Comparison of ENCODE assay signal across 8 cellular contexts in genomic region chr11:62600367-62601113, GRCh38. TPM values are rescaled to one million over a fixed set of nuclear protein-coding genes. Genes with fewer than 3 reads are reported as not detected.
DNase-seq lines count a peak whose midpoint lies in the region; ATAC-seq, FAIRE-seq and TF ChIP-seq lines count a peak whose summit lies in the region.

No MANE protein-coding gene starts in this region.

- under 1% methylated on average over 25 of the region's 25 CpGs for WGBS in GM12878 (ENCODE audit: insufficient coverage, insufficient replicate concordance, low lambda C conversion rate, missing lambda C conversion rate)
- WGBS in mesenchymal stem cell, result under 1% methylated on average over 21 of the region's 25 CpGs
- WGBS in aorta, 2 donors, result 1% methylated on average over 24 to 25 of the region's 25 CpGs

- ATAC-seq in GM12878 (peak; percentile 2; the same call in 2 of the 3 replicates), aorta (ENCODE audit: low FRiP score) (no peak)

- no TSS peak for BruUV-seq in GM12878 (replicated peaks; lab: Mats Ljungman, UMichigan)

- no peak overlapping the region for H2BK5ac ChIP-seq in mesenchymal stem cell (ENCODE audit: low read depth, low read length, poor library complexity, severe bottlenecking)

- peaks cover 40% of the 10 kb centered on the region for H3K79me2 ChIP-seq in ACC112 (ENCODE audit: control insufficient read depth, insufficient read depth, low read length, unreplicated experiment)
- peaks cover 40% of the 10 kb centered on the region for H3K79me2 ChIP-seq in GM12878 (ENCODE audit: control insufficient read depth, insufficient read depth, low read length)

- H3K27me3 ChIP-seq in ACC112 (ENCODE audit: insufficient read depth, low read length) (no peaks in the 10 kb centered on the region), HL-60 (ENCODE audit: insufficient read depth, poor library complexity, severe bottlenecking) (no peaks in the 10 kb centered on the region), GM12878 (replicated peaks in 1 of 2; ENCODE audit: control insufficient read depth in 2 of 2, insufficient read depth in 2 of 2, low read length in 1 of 2) (no peaks in the 10 kb centered on the region), mesenchymal stem cell (ENCODE audit: control insufficient read depth in 1 of 2, insufficient read depth in 1 of 2, low read length in 2 of 2) (no peaks in the 10 kb centered on the region), aorta (ENCODE audit: control insufficient read depth in 1 of 2, insufficient read depth in 2 of 2, low read length in 1 of 2) (no peaks in the 10 kb centered on the region)

- peaks cover 12% of the 10 kb centered on the region for H3K79me1 ChIP-seq in mesenchymal stem cell (replicated peaks; ENCODE audit: low read length, poor library complexity, severe bottlenecking)

- peak overlapping the region; percentile 99 for H3K9ac ChIP-seq in GM12878 (ENCODE audit: control insufficient read depth, insufficient read depth, low read length)
- H3K9ac ChIP-seq in mesenchymal stem cell (ENCODE audit: low read length), result peak overlapping the region; percentile 97

- POLR2A ChIA-PET in GM12878 (lab: Charles Lee), result interaction anchor here (0.5 to 2.4 kb wide), 19 partner anchors 8 to 1632 kb away, joined by 3 to 30 read pairs (median 7); partner anchors contain the start of genes B3GAT3, C11orf98, CSKMT and EEF1G

- peak overlapping the region; percentile 55 for H2BK120ac ChIP-seq in mesenchymal stem cell (ENCODE audit: low read depth, low read length)

- peaks cover 22% of the 10 kb centered on the region; the same call in 1 of the 2 replicates for H3K36me3 ChIP-seq in ACC112 (ENCODE audit: insufficient read depth, low read length)
- H3K36me3 ChIP-seq in GM12878 (ENCODE audit: control insufficient read depth in 2 of 2, insufficient read depth in 2 of 2, low read length in 1 of 2), result peaks cover 26 to 41% of the 10 kb centered on the region in 2 experiments
- H3K36me3 ChIP-seq in mesenchymal stem cell (ENCODE audit: control insufficient read depth in 1 of 2, insufficient read depth in 2 of 2, low read depth in 1 of 2, low read length in 2 of 2), result peaks cover 52 to 61% of the 10 kb centered on the region in 2 experiments
- peaks cover 3 to 4% of the 10 kb centered on the region in 2 donors for H3K36me3 ChIP-seq in aorta (ENCODE audit: control insufficient read depth in 1 of 2, insufficient read depth in 2 of 2, low read length in 1 of 2)

- TF ChIP-seq POLR2A in GM12878 (IDR thresholded peaks at IDR 0.05; ENCODE audit: low read depth, low read length), result no peak

- no peak for TF ChIP-seq EP300 in GM12878 (IDR thresholded peaks at IDR 0.05; ENCODE audit: borderline replicate concordance in 1 of 2, control insufficient read depth in 1 of 2, low read depth in 2 of 2, low read length in 2 of 2)

- H3K9me3 ChIP-seq in GM12878 (replicated peaks; ENCODE audit: control insufficient read depth, insufficient read depth, low read length) (no peaks in the 10 kb centered on the region), mesenchymal stem cell (ENCODE audit: control insufficient read depth, low read length) (no peaks in the 10 kb centered on the region), aorta (ENCODE audit: control insufficient read depth, low read length) (no peaks in the 10 kb centered on the region)

- H3K4me1 ChIP-seq in ACC112 (ENCODE audit: control insufficient read depth, insufficient read depth, low read length, unreplicated experiment) (peaks cover 21% of the 10 kb centered on the region), GM12878 (ENCODE audit: control insufficient read depth, insufficient read depth, low read length) (peaks cover 19% of the 10 kb centered on the region), mesenchymal stem cell (ENCODE audit: control insufficient read depth, insufficient read depth, low read depth, low read length) (peaks cover 17% of the 10 kb centered on the region), aorta (ENCODE audit: control insufficient read depth in 1 of 2, insufficient read depth in 2 of 2, low read length in 2 of 2) (no peaks in the 10 kb centered on the region)

- H3K4me3 ChIP-seq in ACC112 (ENCODE audit: low read depth, low read length) (peak overlapping the region; percentile 92), HL-60 (replicated peaks; ENCODE audit: insufficient read depth, low read length) (peak overlapping the region; percentile 81), GM12878 (peak overlapping the region; percentile 91), mesenchymal stem cell (ENCODE audit: insufficient read depth in 1 of 2, low read depth in 1 of 2, low read length in 2 of 2) (peak overlapping the region; percentile 88 to 93), aorta (ENCODE audit: low read length in 2 of 2) (peak overlapping the region; percentile 58 to 72)

- peak overlapping the region in 1 of 2 experiments; percentile 94 for H3K14ac ChIP-seq in mesenchymal stem cell (ENCODE audit: low read length in 2 of 2)

- intact Hi-C loops in GM12878 (cut with micrococcal nuclease; ENCODE audit: unreplicated experiment), result loop anchor here (5.0 kb wide), 2 partner anchors 107 to 127 kb away; partner anchors contain the start of genes BSCL2, GNG3, HNRNPUL2 and TTC9C
- intact Hi-C loops in aorta (cut with DNase I), result loop anchor here in 1 of 2 donors (5.0 kb wide), 1 partner anchor 67 kb away; the partner anchor contains the start of genes C11orf98 and CSKMT

- H4K91ac ChIP-seq in mesenchymal stem cell (ENCODE audit: low read length), result no peak overlapping the region

- H3K23ac ChIP-seq in mesenchymal stem cell (ENCODE audit: low read length in 2 of 2), result peak overlapping the region in 1 of 2 experiments; percentile 92

- H4K20me1 ChIP-seq in GM12878 (ENCODE audit: control insufficient read depth, insufficient read depth), result no peaks in the 10 kb centered on the region; the same call in 1 of the 2 replicates

- TF ChIP-seq CTCF in HL-60 (IDR thresholded peaks at IDR 0.05; ENCODE audit: insufficient read depth, low read length) (no peak), GM12878 (IDR thresholded peaks at IDR 0.05 in 2 of 3, conservative IDR thresholded peaks at IDR 0.05 in 1 of 3; ENCODE audit: control insufficient read depth in 2 of 3, extremely low read depth in 1 of 3, insufficient read depth in 1 of 3, low read depth in 3 of 3, low read length in 3 of 3) (no peak)

- DNase-seq in HL-60 (ENCODE audit: low read depth in 1 of 2, low spot score in 1 of 2), result no peak
- DNase-seq in GM12878 (ENCODE audit: low read depth, low spot score), result no peak
- DNase-seq in mesenchymal stem cell, result no peak
- no peak for DNase-seq in aorta
- no peak for DNase-seq in MV-4-11 (lab: John Stamatoyannopoulos, UW)
- no peak for DNase-seq in NCI-H1105 treated with DMSO at 0.1 percent for 48 hours (lab: John Stamatoyannopoulos, UW)
- no peak for DNase-seq in stimulated activated CD4-positive, alpha-beta T cell treated with anti-CD3 and anti-CD28 coated beads, Interleukin-15, amount 100 ng/mL, for 24 hours

- peak overlapping the region; percentile 66 for H4K8ac ChIP-seq in mesenchymal stem cell (ENCODE audit: low read length)

- RAD21 ChIA-PET in GM12878 (lab: Charles Lee; ENCODE audit: unreplicated experiment), result interaction anchor here (1.1 to 3.9 kb wide), 6 partner anchors 9 to 280 kb away, joined by 3 to 36 read pairs (median 4); partner anchors contain the start of genes C11orf98, CSKMT, GANAB and SLC3A2

- CTCF ChIA-PET in GM12878 (lab: Yijun Ruan, JAX), result interaction anchor here (1.0 to 2.7 kb wide), 7 partner anchors 9 to 81 kb away, joined by 3 to 27 read pairs (median 5); partner anchors contain the start of genes B3GAT3, C11orf98, CSKMT and EEF1G

- H3K4me2 ChIP-seq in GM12878 (ENCODE audit: control insufficient read depth, insufficient read depth) (peak overlapping the region; percentile 99), mesenchymal stem cell (ENCODE audit: low read length, poor library complexity, severe bottlenecking) (peak overlapping the region; percentile 78)

- H2AFZ ChIP-seq in ACC112 (ENCODE audit: low read length, unreplicated experiment) (no peak overlapping the region), GM12878 (ENCODE audit: control insufficient read depth, low read depth, low read length) (peak overlapping the region; percentile 13; the same call in 1 of the 2 replicates), mesenchymal stem cell (ENCODE audit: low read depth, low read length) (no peak overlapping the region)

- TF ChIP-seq RAD21 in GM12878 (IDR thresholded peaks at IDR 0.05; ENCODE audit: insufficient read depth, low read depth, low read length), result no peak

- in situ Hi-C loops in GM12878 (cut with MboI), result no loop called here

- no peak overlapping the region for H2BK15ac ChIP-seq in mesenchymal stem cell (ENCODE audit: low read depth, poor library complexity, severe bottlenecking)

- peak overlapping the region; percentile 94 to 98 for H3K18ac ChIP-seq in mesenchymal stem cell (ENCODE audit: low read depth in 1 of 2, low read length in 2 of 2)

- H3K4ac ChIP-seq in mesenchymal stem cell (ENCODE audit: low read depth in 1 of 2, low read length in 2 of 2), result peak overlapping the region; percentile 93 to 97

- no peak overlapping the region for H2AK5ac ChIP-seq in mesenchymal stem cell (ENCODE audit: low read length, severe bottlenecking)

- SMC1A ChIA-PET in GM12878 (lab: Charles Lee; ENCODE audit: uncharacterized antibody, unreplicated experiment), result interaction anchor here (0.6 to 3.1 kb wide), 8 partner anchors 9 to 260 kb away, joined by 3 to 30 read pairs (median 4); partner anchors contain the start of genes C11orf98 and TUT1

- FAIRE-seq in GM12878 (lab: Jason Lieb, UNC), result no peak

- peak overlapping the region; percentile 83 for H3K27ac ChIP-seq in ACC112 (ENCODE audit: low read depth, low read length)
- H3K27ac ChIP-seq in HL-60 (replicated peaks), result peak overlapping the region; percentile 97
- peak overlapping the region; percentile 97 for H3K27ac ChIP-seq in GM12878 (ENCODE audit: control insufficient read depth, insufficient read depth)
- peak overlapping the region; percentile 62 for H3K27ac ChIP-seq in mesenchymal stem cell (ENCODE audit: low read length, poor library complexity, severe bottlenecking)
- peak overlapping the region in 1 of 2 donors; percentile 63 for H3K27ac ChIP-seq in aorta (ENCODE audit: low read depth in 1 of 2, low read length in 2 of 2)

- H2BK12ac ChIP-seq in mesenchymal stem cell (ENCODE audit: low read length in 2 of 2), result peak overlapping the region in 1 of 2 experiments; percentile 56

RNA-seq across cellular contexts. Expression of gene MTA2, which starts 1.1 kb away (rescaled TPM):
- total RNA-seq in GM12878 (2013; cell fraction: nucleolus; rRNA removed), result 68.4 and 79.3 TPM in 2 replicates
- total RNA-seq in GM12878 (2014; rRNA removed) (195 and 201 TPM in 2 replicates), GM12878 (2014; rRNA removed; fragmentation: Illumina TruSeq; extraction: Trizol) (174 and 178 TPM in 2 replicates), GM12878 (2021) (189 and 196 TPM in 2 replicates), aorta (10 to 100 TPM; 80.1 to 87.9 TPM)
- 48.7 TPM for polyA plus RNA-seq in GM12878 (2011; ENCODE audit: low read depth)
- polyA plus RNA-seq in GM12878 (2011; rRNA removed) (43.2 and 53.2 TPM in 2 replicates), GM12878 (2014; fragmentation: Illumina TruSeq; extraction: Trizol) (198 and 201 TPM in 2 replicates), GM12878 (2014; fragmentation: Nextera tagmentation; extraction: Ambion mirVana) (1 to 10 TPM; 6.7 to 6.8 TPM), GM12878 (2014; rRNA removed) (135 and 137 TPM in 2 replicates), GM12878 (2016; fragmentation: Nextera tagmentation; extraction: Ambion mirVana) (10 to 100 TPM; 76.3 to 90.3 TPM), aorta (10 to 100 TPM; 13.5 to 40.3 TPM)
- polyA plus RNA-seq in GM12878 (2011; cell fraction: cytosol; rRNA removed), result 68.6 and 69.6 TPM in 2 replicates
- polyA plus RNA-seq in GM12878 (2011; cell fraction: nucleus; rRNA removed), result 136 and 209 TPM in 2 replicates
- 75.6 and 111 TPM in 2 replicates for polyA plus RNA-seq in GM12878 (2012)
- 82.3 and 108 TPM in 2 replicates for polyA minus RNA-seq in GM12878 (2011; rRNA and poly(A)+ RNA removed)
- polyA minus RNA-seq in GM12878 (2011; cell fraction: cytosol; rRNA and poly(A)+ RNA removed), result 43.6 and 46.5 TPM in 2 replicates
- polyA minus RNA-seq in GM12878 (2011; cell fraction: nucleus; rRNA and poly(A)+ RNA removed), result 51.3 and 83.7 TPM in 2 replicates
- 50.7 TPM for polyA plus RNA-seq in mesenchymal stem cell (2013, experiment 1 of 2)
- polyA plus RNA-seq in mesenchymal stem cell (2013, experiment 2 of 2), result 50.7 TPM

RNA-seq across cellular contexts. Expression of gene TUT1, which starts 9.2 kb away (rescaled TPM):
- total RNA-seq in GM12878 (2013; cell fraction: nucleolus; rRNA removed), result 19.1 and 19.7 TPM in 2 replicates
- total RNA-seq in GM12878 (2014; rRNA removed) (12.1 and 12.3 TPM in 2 replicates), GM12878 (2014; rRNA removed; fragmentation: Illumina TruSeq; extraction: Trizol) (6.9 and 8.3 TPM in 2 replicates), GM12878 (2021) (26.6 and 28.4 TPM in 2 replicates), aorta (10 to 100 TPM; 14.8 to 14.9 TPM)
- polyA plus RNA-seq in GM12878 (2011; ENCODE audit: low read depth), result 6.9 TPM
- polyA plus RNA-seq in GM12878 (2011; rRNA removed) (12.0 and 18.4 TPM in 2 replicates), GM12878 (2014; fragmentation: Illumina TruSeq; extraction: Trizol) (9.5 and 14.0 TPM in 2 replicates), GM12878 (2014; fragmentation: Nextera tagmentation; extraction: Ambion mirVana) (1 to 10 TPM; 1.1 to 1.4 TPM), GM12878 (2014; rRNA removed) (19.4 and 22.7 TPM in 2 replicates), GM12878 (2016; fragmentation: Nextera tagmentation; extraction: Ambion mirVana) (10 to 100 TPM; 26.9 to 29.9 TPM), aorta (10 to 100 TPM in 1 of 2 donors, 1 to 10 TPM in 1; 1.6 to 10.8 TPM)
- 16.6 and 19.8 TPM in 2 replicates for polyA plus RNA-seq in GM12878 (2011; cell fraction: cytosol; rRNA removed)
- 47.4 and 48.5 TPM in 2 replicates for polyA plus RNA-seq in GM12878 (2011; cell fraction: nucleus; rRNA removed)
- polyA plus RNA-seq in GM12878 (2012), result 15.7 and 18.2 TPM in 2 replicates
- 8.8 and 10.6 TPM in 2 replicates for polyA minus RNA-seq in GM12878 (2011; rRNA and poly(A)+ RNA removed)
- 3.5 and 4.5 TPM in 2 replicates for polyA minus RNA-seq in GM12878 (2011; cell fraction: cytosol; rRNA and poly(A)+ RNA removed)
- polyA minus RNA-seq in GM12878 (2011; cell fraction: nucleus; rRNA and poly(A)+ RNA removed), result 5.6 and 7.2 TPM in 2 replicates
- polyA plus RNA-seq in mesenchymal stem cell (2013, experiment 1 of 2), result 6.3 TPM
- polyA plus RNA-seq in mesenchymal stem cell (2013, experiment 2 of 2), result 6.5 TPM

RNA-seq across cellular contexts. Expression of gene EML3, which starts 12.0 kb away (rescaled TPM):
- 48.1 and 57.5 TPM in 2 replicates for total RNA-seq in GM12878 (2013; cell fraction: nucleolus; rRNA removed)
- total RNA-seq in GM12878 (2014; rRNA removed) (22.5 and 23.9 TPM in 2 replicates), GM12878 (2014; rRNA removed; fragmentation: Illumina TruSeq; extraction: Trizol) (14.0 and 17.3 TPM in 2 replicates), GM12878 (2021) (69.8 and 82.5 TPM in 2 replicates), aorta (100 to 1,000 TPM in 1 of 2 donors, 10 to 100 TPM in 1; 93.7 to 134 TPM)
- 19.2 TPM for polyA plus RNA-seq in GM12878 (2011; ENCODE audit: low read depth)
- polyA plus RNA-seq in GM12878 (2011; rRNA removed) (18.4 and 27.1 TPM in 2 replicates), GM12878 (2014; fragmentation: Illumina TruSeq; extraction: Trizol) (16.3 and 21.9 TPM in 2 replicates), GM12878 (2014; fragmentation: Nextera tagmentation; extraction: Ambion mirVana) (1 to 10 TPM in 1 of 2 experiments, under 1 TPM in 1; 0.58 to 1.2 TPM), GM12878 (2014; rRNA removed) (45.7 and 61.0 TPM in 2 replicates), GM12878 (2016; fragmentation: Nextera tagmentation; extraction: Ambion mirVana) (10 to 100 TPM; 25.6 to 26.8 TPM), aorta (100 to 1,000 TPM in 1 of 2 donors, 10 to 100 TPM in 1; 15.7 to 182 TPM)
- polyA plus RNA-seq in GM12878 (2011; cell fraction: cytosol; rRNA removed), result 25.4 and 33.5 TPM in 2 replicates
- polyA plus RNA-seq in GM12878 (2011; cell fraction: nucleus; rRNA removed), result 197 and 232 TPM in 2 replicates
- 42.2 and 48.7 TPM in 2 replicates for polyA plus RNA-seq in GM12878 (2012)
- polyA minus RNA-seq in GM12878 (2011; rRNA and poly(A)+ RNA removed), result 20.3 and 27.6 TPM in 2 replicates
- 12.0 and 12.2 TPM in 2 replicates for polyA minus RNA-seq in GM12878 (2011; cell fraction: cytosol; rRNA and poly(A)+ RNA removed)
- 22.6 and 35.8 TPM in 2 replicates for polyA minus RNA-seq in GM12878 (2011; cell fraction: nucleus; rRNA and poly(A)+ RNA removed)
- polyA plus RNA-seq in mesenchymal stem cell (2013, experiment 1 of 2), result 30.1 TPM
- polyA plus RNA-seq in mesenchymal stem cell (2013, experiment 2 of 2), result 29.3 TPM

RNA-seq across cellular contexts. Expression of gene ROM1, which starts 12.5 kb away (rescaled TPM):
- 0.40 TPM in 1 of 2 replicates, not detected in the other for total RNA-seq in GM12878 (2013; cell fraction: nucleolus; rRNA removed)
- 0.60 and 1.7 TPM in 2 replicates for total RNA-seq in GM12878 (2014; rRNA removed)
- total RNA-seq in GM12878 (2014; rRNA removed; fragmentation: Illumina TruSeq; extraction: Trizol), result 1.1 TPM in 2 replicates
- 1.2 and 1.9 TPM in 2 replicates for total RNA-seq in GM12878 (2021)
- 0.22 TPM for polyA plus RNA-seq in GM12878 (2011; ENCODE audit: low read depth)
- polyA plus RNA-seq in GM12878 (2011; rRNA removed), result 0.42 and 0.82 TPM in 2 replicates
- 0.72 and 1.3 TPM in 2 replicates for polyA plus RNA-seq in GM12878 (2011; cell fraction: cytosol; rRNA removed)
- 2.0 and 2.2 TPM in 2 replicates for polyA plus RNA-seq in GM12878 (2011; cell fraction: nucleus; rRNA removed)
- 1.1 and 1.8 TPM in 2 replicates for polyA plus RNA-seq in GM12878 (2012)
- 1.5 and 1.6 TPM in 2 replicates for polyA plus RNA-seq in GM12878 (2014; fragmentation: Illumina TruSeq; extraction: Trizol)
- polyA plus RNA-seq in GM12878 (2014; fragmentation: Nextera tagmentation; extraction: Ambion mirVana), result under 1 TPM; 0.42 TPM
- 0.67 and 2.0 TPM in 2 replicates for polyA plus RNA-seq in GM12878 (2014; rRNA removed)
- polyA plus RNA-seq in GM12878 (2016; fragmentation: Nextera tagmentation; extraction: Ambion mirVana), result 1 to 10 TPM; 2.4 to 3.0 TPM
- 0.29 and 1.1 TPM in 2 replicates for polyA minus RNA-seq in GM12878 (2011; rRNA and poly(A)+ RNA removed)
- 0.52 TPM in 1 of 2 replicates, not detected in the other for polyA minus RNA-seq in GM12878 (2011; cell fraction: cytosol; rRNA and poly(A)+ RNA removed)
- polyA minus RNA-seq in GM12878 (2011; cell fraction: nucleus; rRNA and poly(A)+ RNA removed), result 0.36 and 0.38 TPM in 2 replicates
- 2.5 TPM for polyA plus RNA-seq in mesenchymal stem cell (2013, experiment 1 of 2)
- 2.3 TPM for polyA plus RNA-seq in mesenchymal stem cell (2013, experiment 2 of 2)
- 10 to 100 TPM in 1 of 2 donors, 1 to 10 TPM in 1; 9.0 to 15.6 TPM for total RNA-seq in aorta
- 10 to 100 TPM; 33.2 to 33.9 TPM for polyA plus RNA-seq in aorta

RNA-seq across cellular contexts. Expression of gene B3GAT3, which starts 21.2 kb away (rescaled TPM):
- total RNA-seq in GM12878 (2013; cell fraction: nucleolus; rRNA removed), result 17.1 and 21.9 TPM in 2 replicates
- 34.3 and 42.4 TPM in 2 replicates for total RNA-seq in GM12878 (2014; rRNA removed)
- total RNA-seq in GM12878 (2014; rRNA removed; fragmentation: Illumina TruSeq; extraction: Trizol), result 12.3 and 14.1 TPM in 2 replicates
- total RNA-seq in GM12878 (2021), result 42.4 and 43.2 TPM in 2 replicates
- polyA plus RNA-seq in GM12878 (2011; ENCODE audit: low read depth), result 6.1 TPM
- 7.0 and 17.2 TPM in 2 replicates for polyA plus RNA-seq in GM12878 (2011; rRNA removed)
- polyA plus RNA-seq in GM12878 (2011; cell fraction: cytosol; rRNA removed), result 28.5 and 57.0 TPM in 2 replicates
- polyA plus RNA-seq in GM12878 (2011; cell fraction: nucleus; rRNA removed), result 68.4 and 81.5 TPM in 2 replicates
- polyA plus RNA-seq in GM12878 (2012), result 28.4 and 35.5 TPM in 2 replicates
- 1.1 and 8.3 TPM in 2 replicates for polyA plus RNA-seq in GM12878 (2014; fragmentation: Illumina TruSeq; extraction: Trizol)
- polyA plus RNA-seq in GM12878 (2014; fragmentation: Nextera tagmentation; extraction: Ambion mirVana), result 1 to 10 TPM in 1 of 2 experiments, under 1 TPM in 1; 0.31 to 2.8 TPM
- polyA plus RNA-seq in GM12878 (2014; rRNA removed), result 52.7 and 56.5 TPM in 2 replicates
- polyA plus RNA-seq in GM12878 (2016; fragmentation: Nextera tagmentation; extraction: Ambion mirVana), result 10 to 100 TPM; 50.0 to 51.7 TPM
- polyA minus RNA-seq in GM12878 (2011; rRNA and poly(A)+ RNA removed), result 5.5 and 16.0 TPM in 2 replicates
- polyA minus RNA-seq in GM12878 (2011; cell fraction: cytosol; rRNA and poly(A)+ RNA removed), result 8.8 and 12.0 TPM in 2 replicates
- polyA minus RNA-seq in GM12878 (2011; cell fraction: nucleus; rRNA and poly(A)+ RNA removed), result 3.7 and 6.5 TPM in 2 replicates
- polyA plus RNA-seq in mesenchymal stem cell (2013, experiment 1 of 2), result 32.5 TPM
- polyA plus RNA-seq in mesenchymal stem cell (2013, experiment 2 of 2), result 32.5 TPM
- 10 to 100 TPM; 26.7 to 39.7 TPM for total RNA-seq in aorta
- 10 to 100 TPM; 12.6 to 45.2 TPM for polyA plus RNA-seq in aorta
